31 cellular contexts compared by ENCODE assay signal in genomic region chr9:30978000-30978399, GRCh38.
"Had no signal": no experiment of that assay in that cellular context is flagged by ENCODE, and none has a peak within 500 bp of the region (broad histone marks: within the 10 kb centered on the region; RNA-seq: fewer than 3 reads in every experiment).

No MANE protein-coding gene starts in this region.

- H3K4me1 ChIP-seq: left lung, lower lobe of right lung, neural progenitor cell, parathyroid adenoma, right atrium auricular region, right lobe of liver, stomach, testis, thyroid gland, transverse colon, upper lobe of left lung, vagina had no signal

- H3K9me3 ChIP-seq: lower lobe of right lung, neutrophil, right atrium auricular region, right lobe of liver, testis, thyroid gland, transverse colon, upper lobe of left lung, vagina had no signal

- H3K4me2 ChIP-seq: neural progenitor cell, smooth muscle cell had no signal

- H3K27me3 Mint-ChIP-seq: naive B cell; progenitor cell of endocrine pancreas; stimulated activated naive B cell treated with anti-CD40 and anti-IgM and Interleukin-4, amounts not matched to agents 10 μg/mL and 1 μg/mL and 100 μg/mL, for 72 hours had no signal

- DNase-seq: immature natural killer cell; kidney; left colon; left lung; lower lobe of right lung; mammary epithelial cell; mesenchymal stem cell; naive B cell; natural killer cell; nephron progenitor cell; occipital lobe; right lobe of liver; stimulated activated CD4-positive, alpha-beta T cell treated with anti-CD3 and anti-CD28 coated beads, Interleukin-1b, Interleukin-23, amount 100 ng/mL, for 48 hours; stimulated activated CD4-positive, alpha-beta T cell treated with anti-CD3 and anti-CD28 coated beads, Interleukin-2, amount 100 ng/mL, for 48 hours; stimulated activated CD4-positive, alpha-beta T cell treated with anti-CD3 and anti-CD28 coated beads, Interleukin-4, amount 100 ng/mL, for 4 hours; stimulated activated CD8-positive, alpha-beta memory T cell treated with anti-CD3 and anti-CD28 coated beads, Interleukin-4, amount 100 ng/mL, for 48 hours; stimulated activated naive B cell treated with anti-CD40 and anti-IgM and Interleukin-4, amounts not matched to agents 10 μg/mL and 1 μg/mL and 100 μg/mL, for 72 hours; stimulated activated naive CD8-positive, alpha-beta T cell treated with anti-CD3 and anti-CD28 coated beads, Interleukin-15, Interleukin-2, amounts not matched to agents 100 U/mL and 50 U/mL, for 24 hours; stomach; testis; thyroid gland; transverse colon; upper lobe of left lung had no signal

- H3K27ac ChIP-seq: left lung, lower lobe of right lung, neural progenitor cell, neutrophil, parathyroid adenoma, right atrium auricular region, right lobe of liver, stomach, testis, thyroid gland, transverse colon, upper lobe of left lung, vagina had no signal

- H3K79me2 ChIP-seq: parathyroid adenoma had no signal

- H3K4me3 Mint-ChIP-seq: immature natural killer cell; mesothelial cell of epicardium; natural killer cell; nephron progenitor cell; neural progenitor cell; stimulated activated naive B cell treated with anti-CD40 and anti-IgM and Interleukin-4, amounts not matched to agents 10 μg/mL and 1 μg/mL and 100 μg/mL, for 72 hours had no signal

- H3K4me3 ChIP-seq: left lung, lower lobe of right lung, neural progenitor cell, right atrium auricular region, right lobe of liver, smooth muscle cell, stomach, testis, thyroid gland, transverse colon, upper lobe of left lung, vagina had no signal

- H2AFZ ChIP-seq: neural progenitor cell, parathyroid adenoma had no signal

- H3K36me3 ChIP-seq: left lung, lower lobe of right lung, neural progenitor cell, neutrophil, right atrium auricular region, right lobe of liver, stomach, thyroid gland, transverse colon, upper lobe of left lung, vagina had no signal

- ATAC-seq: left colon; left lung; lower lobe of right lung; natural killer cell; right lobe of liver; stimulated activated naive B cell treated with anti-CD40 and anti-IgM and Interleukin-4, amounts not matched to agents 10 μg/mL and 1 μg/mL and 100 μg/mL, for 72 hours; stimulated activated naive CD8-positive, alpha-beta T cell treated with anti-CD3 and anti-CD28 coated beads, Interleukin-15, Interleukin-2, amounts not matched to agents 100 U/mL and 50 U/mL, for 24 hours had no signal

- H3K27me3 ChIP-seq: left lung, neural progenitor cell, neutrophil, right atrium auricular region, right lobe of liver, stomach, testis, thyroid gland, transverse colon, upper lobe of left lung, vagina had no signal

- H3K27ac Mint-ChIP-seq: immature natural killer cell; mesothelial cell of epicardium; naive B cell; natural killer cell; nephron progenitor cell; neural progenitor cell; progenitor cell of endocrine pancreas; stimulated activated naive B cell treated with anti-CD40 and anti-IgM and Interleukin-4, amounts not matched to agents 10 μg/mL and 1 μg/mL and 100 μg/mL, for 72 hours had no signal

- H3K4me1 Mint-ChIP-seq: immature natural killer cell; mesothelial cell of epicardium; naive B cell; natural killer cell; stimulated activated naive B cell treated with anti-CD40 and anti-IgM and Interleukin-4, amounts not matched to agents 10 μg/mL and 1 μg/mL and 100 μg/mL, for 72 hours had no signal

- H3K9ac ChIP-seq: neural progenitor cell, parathyroid adenoma had no signal

- H3K36me3 Mint-ChIP-seq: immature natural killer cell; mesothelial cell of epicardium; naive B cell; neural progenitor cell; stimulated activated naive B cell treated with anti-CD40 and anti-IgM and Interleukin-4, amounts not matched to agents 10 μg/mL and 1 μg/mL and 100 μg/mL, for 72 hours had no signal
